ENCODE assay signal across 26 cellular contexts in the genomic region with DNA sequence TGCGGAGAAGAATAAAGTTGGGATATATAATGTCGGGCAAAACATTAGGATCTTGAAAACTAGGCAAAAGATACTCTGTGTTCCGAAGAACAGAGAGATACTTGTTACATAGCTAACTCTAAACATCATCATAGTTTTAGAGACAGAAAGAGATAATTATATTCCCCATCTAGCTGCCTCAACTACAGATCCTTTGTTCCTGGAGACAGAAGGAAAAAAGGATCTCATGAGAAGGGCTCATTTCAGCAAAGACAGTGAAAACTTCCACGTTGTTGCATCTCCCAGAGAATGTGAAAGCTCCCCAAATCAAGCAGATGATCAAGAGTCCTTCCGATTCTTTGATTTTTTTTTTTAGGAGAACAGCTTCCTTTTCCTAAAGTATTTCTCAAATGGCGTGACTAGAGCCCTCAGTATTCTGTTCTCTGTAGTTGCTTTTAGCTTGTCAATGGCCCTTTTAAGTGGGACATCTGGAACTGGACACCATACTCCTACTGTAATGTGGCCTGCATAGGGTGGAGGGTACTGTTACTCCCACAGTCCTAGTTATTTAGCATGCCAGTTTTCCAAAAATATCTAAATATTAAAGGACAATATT.
"Had no signal": no experiment of that assay in that cellular context is flagged by ENCODE, and none has a peak within 500 bp of the region (broad histone marks: within the 10 kb centered on the region; RNA-seq: fewer than 3 reads in every experiment).

No MANE protein-coding gene starts in this region.

- DNase-seq: activated CD4-positive, alpha-beta T cell treated with anti-CD3 and anti-CD28 coated beads for 36 hours; activated CD4-positive, CD25-positive, alpha-beta regulatory T cell; activated CD8-positive, alpha-beta memory T cell treated with anti-CD3 and anti-CD28 coated beads, Interleukin-2, amount 10 ng/mL, durations not matched to agents 7 days and 5 days; activated CD8-positive, alpha-beta T cell treated with anti-CD3 and anti-CD28 coated beads, Interleukin-2, amount 10 ng/mL, durations not matched to agents 7 days and 5 days; activated T-cell treated with anti-CD3 and anti-CD28 coated beads, Interleukin-2, amount 50 U/mL, for 48 hours; effector CD4-positive, alpha-beta T cell; immature natural killer cell; lower lobe of right lung; mesendoderm; mucosa of descending colon; ovary; sigmoid colon; small intestine; stimulated activated CD4-positive, alpha-beta T cell treated with anti-CD3 and anti-CD28 coated beads, Interleukin-4, amount 100 ng/mL, for 4 hours; stimulated activated CD8-positive, alpha-beta memory T cell treated with anti-CD3 and anti-CD28 coated beads, Interleukin-4, amount 100 ng/mL, for 48 hours; stimulated activated naive CD8-positive, alpha-beta T cell treated with anti-CD3 and anti-CD28 coated beads, Interleukin-15, amount 100 ng/mL, for 72 hours; T-cell; tibial artery; upper lobe of right lung had no signal

- ATAC-seq: activated CD4-positive, alpha-beta T cell treated with anti-CD3 and anti-CD28 coated beads for 36 hours; activated CD8-positive, alpha-beta memory T cell treated with anti-CD3 and anti-CD28 coated beads, Interleukin-2, amount 10 ng/mL, durations not matched to agents 7 days and 5 days; activated CD8-positive, alpha-beta T cell treated with anti-CD3 and anti-CD28 coated beads, Interleukin-2, amount 10 ng/mL, durations not matched to agents 7 days and 5 days; gastroesophageal sphincter; left lobe of liver; lower lobe of right lung; mucosa of descending colon; natural killer cell treated with Interleukin-12 subunit alpha and Interleukin-12 subunit beta and Interleukin-15 and Interleukin-18, amount 100 ng/mL, for 72 hours; stimulated activated memory B cell treated with anti-CD40 and anti-IgM and Interleukin-4, amounts not matched to agents 10 μg/mL and 1 μg/mL and 100 μg/mL, for 72 hours; stimulated activated naive CD8-positive, alpha-beta T cell treated with anti-CD3 and anti-CD28 coated beads, Interleukin-15, amount 100 ng/mL, for 72 hours; T-cell; upper lobe of right lung had no signal

- H3K27ac ChIP-seq: breast epithelium, gastroesophageal sphincter, lower lobe of right lung, ovary, prostate gland, sigmoid colon, suprapubic skin, tibial artery, upper lobe of right lung had no signal
